In the genomic region with DNA sequence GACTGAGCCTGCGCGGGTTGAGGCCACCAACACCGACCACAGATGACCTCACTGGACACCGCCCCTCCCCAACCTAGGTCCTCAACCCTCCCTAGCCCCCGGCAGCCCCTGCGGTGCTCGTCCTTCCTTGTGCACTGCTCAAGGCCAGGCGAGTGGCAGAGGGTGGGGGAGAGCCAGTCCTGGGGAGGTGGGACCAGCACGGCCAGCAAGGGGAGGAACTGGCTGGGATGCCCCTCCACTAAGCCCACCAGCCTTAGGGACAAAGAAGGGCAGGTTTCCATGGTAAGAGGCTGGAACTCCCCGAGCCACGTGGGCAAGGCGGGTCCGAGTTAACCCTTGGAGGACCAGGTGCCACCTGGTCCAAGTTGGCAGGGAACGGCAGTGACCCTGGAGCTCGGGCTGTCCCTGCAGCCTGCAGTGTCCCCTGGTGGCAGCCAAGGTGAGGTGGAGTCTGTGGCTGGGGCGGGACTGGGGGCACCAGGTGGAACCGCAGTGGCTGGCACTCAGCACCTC, we compare ENCODE assay signal across 8 cellular contexts. TPM values are rescaled to one million over a fixed set of nuclear protein-coding genes. Genes with fewer than 3 reads are reported as not detected.
DNase-seq lines count a peak whose midpoint lies in the region; ATAC-seq and TF ChIP-seq lines count a peak whose summit lies in the region.

No MANE protein-coding gene starts in this region.

- H2AFZ ChIP-seq in KMS-11 (ENCODE audit: low read depth) = no peak overlapping the region

- H3K4me3 Mint-ChIP-seq in activated CD8-positive, alpha-beta T cell treated with anti-CD3 and anti-CD28 coated beads for 36 hours = no peak overlapping the region
- no peak overlapping the region for H3K4me3 Mint-ChIP-seq in T-helper 2 cell treated with Interferon-gamma antibody and Interleukin-4, amounts not matched to agents 5 μg/mL and 100 μg/mL, for 36 hours

- no peak for TF ChIP-seq POLR2A in gastroesophageal sphincter (IDR thresholded peaks at IDR 0.05)

- H3K9me2 ChIP-seq in DOHH2 (replicated peaks; ENCODE audit: control insufficient read depth, low read length) = no peaks in the 10 kb centered on the region

- H3K9me3 Mint-ChIP-seq in activated CD8-positive, alpha-beta T cell treated with anti-CD3 and anti-CD28 coated beads for 36 hours = no peaks in the 10 kb centered on the region
- H3K9me3 Mint-ChIP-seq in T-helper 2 cell treated with Interferon-gamma antibody and Interleukin-4, amounts not matched to agents 5 μg/mL and 100 μg/mL, for 36 hours = no peaks in the 10 kb centered on the region

- peak; percentile 77 for ATAC-seq in activated CD8-positive, alpha-beta T cell treated with anti-CD3 and anti-CD28 coated beads for 36 hours
- ATAC-seq in gastroesophageal sphincter (peak; percentile 49), GM18873 (IDR thresholded peaks at IDR 0.05; ENCODE audit: low FRiP score, unreplicated experiment) (no peak)

- intact Hi-C loops in activated CD8-positive, alpha-beta T cell treated with anti-CD3 and anti-CD28 coated beads for 36 hours (cut with micrococcal nuclease) = no loop called here

- no peak overlapping the region for H3K4me2 ChIP-seq in DOHH2 (ENCODE audit: low read length)
- no peak overlapping the region for H3K4me2 ChIP-seq in KMS-11

- H3K9ac ChIP-seq in KMS-11 = no peak overlapping the region

- peaks cover 2% of the 10 kb centered on the region for H3K36me3 Mint-ChIP-seq in activated CD8-positive, alpha-beta T cell treated with anti-CD3 and anti-CD28 coated beads for 36 hours (ENCODE audit: low read depth)
- peaks cover 3% of the 10 kb centered on the region for H3K36me3 Mint-ChIP-seq in T-helper 2 cell treated with Interferon-gamma antibody and Interleukin-4, amounts not matched to agents 5 μg/mL and 100 μg/mL, for 36 hours (ENCODE audit: low read depth)

- peaks cover 17% of the 10 kb centered on the region for H3K27me3 Mint-ChIP-seq in activated CD8-positive, alpha-beta T cell treated with anti-CD3 and anti-CD28 coated beads for 36 hours
- peaks cover 9% of the 10 kb centered on the region for H3K27me3 Mint-ChIP-seq in T-helper 2 cell treated with Interferon-gamma antibody and Interleukin-4, amounts not matched to agents 5 μg/mL and 100 μg/mL, for 36 hours (ENCODE audit: low read depth)

- H3K9me3 ChIP-seq in DOHH2 (ENCODE audit: control insufficient read depth, insufficient read depth, low read length) (no peaks in the 10 kb centered on the region; the same call in 1 of the 2 replicates), gastroesophageal sphincter (no peaks in the 10 kb centered on the region)

- peaks cover 8% of the 10 kb centered on the region for H3K4me1 ChIP-seq in DOHH2 (ENCODE audit: control insufficient read depth, low read length)
- H3K4me1 ChIP-seq in KMS-11 (ENCODE audit: low read depth, poor library complexity, severe bottlenecking) = no peaks in the 10 kb centered on the region
- H3K4me1 ChIP-seq in gastroesophageal sphincter = peaks cover 0 to 18% (median 8%) of the 10 kb centered on the region in 3 donors

- TF ChIP-seq CTCF in DOHH2 (IDR thresholded peaks at IDR 0.05; ENCODE audit: low read depth, low read length, poor library complexity, severe bottlenecking) (peak; percentile 65), KMS-11 (conservative IDR thresholded peaks at IDR 0.05; ENCODE audit: low read depth, low read length) (peak; percentile 31; the same call in 1 of the 2 replicates), gastroesophageal sphincter (IDR thresholded peaks at IDR 0.05) (peak in 3 of 4 experiments; percentile 59 to 77 (median 75))
- TF ChIP-seq CTCF in activated CD8-positive, alpha-beta T cell treated with anti-CD3 and anti-CD28 coated beads for 36 hours (IDR thresholded peaks at IDR 0.05) = peak; percentile 56

- no peak overlapping the region for H3K4me3 ChIP-seq in DOHH2 (ENCODE audit: low read length)
- no peak overlapping the region for H3K4me3 ChIP-seq in KMS-11 (IDR thresholded peaks at IDR 0.05; ENCODE audit: insufficient read depth, low read depth, low read length)
- H3K4me3 ChIP-seq in gastroesophageal sphincter = no peak overlapping the region

- H3K27me3 ChIP-seq in DOHH2 (ENCODE audit: control insufficient read depth, low read length) (no peaks in the 10 kb centered on the region), KMS-11 (ENCODE audit: insufficient read depth, low read depth) (no peaks in the 10 kb centered on the region; the same call in 1 of the 2 replicates), gastroesophageal sphincter (peaks cover 55% of the 10 kb centered on the region)

- H3K4me1 Mint-ChIP-seq in activated CD8-positive, alpha-beta T cell treated with anti-CD3 and anti-CD28 coated beads for 36 hours (ENCODE audit: low read depth) = no peaks in the 10 kb centered on the region
- H3K4me1 Mint-ChIP-seq in T-helper 2 cell treated with Interferon-gamma antibody and Interleukin-4, amounts not matched to agents 5 μg/mL and 100 μg/mL, for 36 hours (ENCODE audit: low read depth) = no peaks in the 10 kb centered on the region

- no peak for TF ChIP-seq EP300 in gastroesophageal sphincter (IDR thresholded peaks at IDR 0.05)

- no peaks in the 10 kb centered on the region; the same call in 1 of the 2 replicates for H3F3A ChIP-seq in DOHH2 (ENCODE audit: control insufficient read depth, insufficient read depth)

- no peaks in the 10 kb centered on the region for H3K79me2 ChIP-seq in DOHH2 (ENCODE audit: control insufficient read depth, low read length)
- H3K79me2 ChIP-seq in KMS-11 (ENCODE audit: insufficient read depth, low read depth) = no peaks in the 10 kb centered on the region

- no peaks in the 10 kb centered on the region for H4K20me1 ChIP-seq in DOHH2 (ENCODE audit: control insufficient read depth, insufficient read depth, low read depth, low read length)
- H4K20me1 ChIP-seq in KMS-11 (ENCODE audit: insufficient read depth) = no peaks in the 10 kb centered on the region

- peak; percentile 54 for DNase-seq in activated CD8-positive, alpha-beta T cell treated with anti-CD3 and anti-CD28 coated beads for 36 hours
- peak; percentile 44 to 46 for DNase-seq in stimulated activated CD4-positive, alpha-beta T cell treated with anti-CD3 and anti-CD28 coated beads, Interleukin-4, amount 100 ng/mL, for 4 hours
- no peak for DNase-seq in T-helper 2 cell treated with Interferon-gamma antibody and Interleukin-4, amounts not matched to agents 5 μg/mL and 100 μg/mL, for 36 hours (ENCODE audit: low spot score)
- no peak for DNase-seq in HK-2 (ENCODE audit: unreplicated experiment)

- POLR2A ChIA-PET in activated CD8-positive, alpha-beta T cell treated with anti-CD3 and anti-CD28 coated beads for 36 hours (lab: Charles Lee) = interaction anchor here (1.9 kb wide), 1 partner anchor 15 kb away, joined by 7 read pairs; a partner anchor contains a TSS

- H3K27ac ChIP-seq in DOHH2 (ENCODE audit: low read depth, low read length) (no peak overlapping the region), KMS-11 (no peak overlapping the region), gastroesophageal sphincter (no peak overlapping the region)

- H3K27ac Mint-ChIP-seq in activated CD8-positive, alpha-beta T cell treated with anti-CD3 and anti-CD28 coated beads for 36 hours = no peak overlapping the region
- H3K27ac Mint-ChIP-seq in T-helper 2 cell treated with Interferon-gamma antibody and Interleukin-4, amounts not matched to agents 5 μg/mL and 100 μg/mL, for 36 hours = no peak overlapping the region

- H3K36me3 ChIP-seq in DOHH2 (ENCODE audit: control insufficient read depth, low read length) (peaks cover 11% of the 10 kb centered on the region; the same call in 1 of the 2 replicates), KMS-11 (ENCODE audit: insufficient read depth) (no peaks in the 10 kb centered on the region), gastroesophageal sphincter (peaks cover 0 to 44% of the 10 kb centered on the region in 2 donors)

- CTCF ChIA-PET in activated CD8-positive, alpha-beta T cell treated with anti-CD3 and anti-CD28 coated beads for 36 hours (lab: Charles Lee) = no interaction called here

- no CpG with 5 or more reads among the region's 17 CpGs for WGBS in gastroesophageal sphincter (ENCODE audit: low coverage in 1 of 2), 2 donors

RNA-seq across cellular contexts. Expression of a gene that starts 9.2 kb away (rescaled TPM):
- total RNA-seq in activated CD8-positive, alpha-beta T cell treated with anti-CD3 and anti-CD28 coated beads for 36 hours = under 1 TPM in 1 of 2 experiments, not detected in 1; 0.32 TPM
- total RNA-seq in gastroesophageal sphincter = 1 to 10 TPM in 2 of 4 donors, under 1 TPM in 2; 0.49 to 2.1 (median 1.0) TPM

RNA-seq across cellular contexts. Expression of a gene that starts 14.8 kb away (rescaled TPM):
- 10 to 100 TPM; 40.5 to 42.7 TPM for total RNA-seq in activated CD8-positive, alpha-beta T cell treated with anti-CD3 and anti-CD28 coated beads for 36 hours
- total RNA-seq in gastroesophageal sphincter = 10 to 100 TPM; 14.6 to 32.1 (median 20.7) TPM

RNA-seq across cellular contexts. Expression of a gene that starts 24.8 kb away (rescaled TPM):
- total RNA-seq in activated CD8-positive, alpha-beta T cell treated with anti-CD3 and anti-CD28 coated beads for 36 hours = 1,000 to 10,000 TPM; 4,606 to 4,756 TPM
- total RNA-seq in gastroesophageal sphincter = 1,000 to 10,000 TPM in 3 of 4 donors, 100 to 1,000 TPM in 1; 829 to 1,848 (median 1,550) TPM

Comparison
In these comparisons a context has a peak if more than half of its experiments do, and no peak if none do; other contexts are left out.
1. DNase-seq: peak in activated CD8-positive, alpha-beta T cell treated with anti-CD3 and anti-CD28 coated beads for 36 hours (single experiment) and stimulated activated CD4-positive, alpha-beta T cell treated with anti-CD3 and anti-CD28 coated beads, Interleukin-4, amount 100 ng/mL, for 4 hours (2 of 2); none in T-helper 2 cell treated with Interferon-gamma antibody and Interleukin-4, amounts not matched to agents 5 μg/mL and 100 μg/mL, for 36 hours (single experiment) and HK-2 (single experiment).
2. Peak in every context shown above with its lines, with median percentiles within 50 percentile points of each other: CTCF ChIP-seq.